18 cellular contexts compared by ENCODE assay signal in the genomic region with DNA sequence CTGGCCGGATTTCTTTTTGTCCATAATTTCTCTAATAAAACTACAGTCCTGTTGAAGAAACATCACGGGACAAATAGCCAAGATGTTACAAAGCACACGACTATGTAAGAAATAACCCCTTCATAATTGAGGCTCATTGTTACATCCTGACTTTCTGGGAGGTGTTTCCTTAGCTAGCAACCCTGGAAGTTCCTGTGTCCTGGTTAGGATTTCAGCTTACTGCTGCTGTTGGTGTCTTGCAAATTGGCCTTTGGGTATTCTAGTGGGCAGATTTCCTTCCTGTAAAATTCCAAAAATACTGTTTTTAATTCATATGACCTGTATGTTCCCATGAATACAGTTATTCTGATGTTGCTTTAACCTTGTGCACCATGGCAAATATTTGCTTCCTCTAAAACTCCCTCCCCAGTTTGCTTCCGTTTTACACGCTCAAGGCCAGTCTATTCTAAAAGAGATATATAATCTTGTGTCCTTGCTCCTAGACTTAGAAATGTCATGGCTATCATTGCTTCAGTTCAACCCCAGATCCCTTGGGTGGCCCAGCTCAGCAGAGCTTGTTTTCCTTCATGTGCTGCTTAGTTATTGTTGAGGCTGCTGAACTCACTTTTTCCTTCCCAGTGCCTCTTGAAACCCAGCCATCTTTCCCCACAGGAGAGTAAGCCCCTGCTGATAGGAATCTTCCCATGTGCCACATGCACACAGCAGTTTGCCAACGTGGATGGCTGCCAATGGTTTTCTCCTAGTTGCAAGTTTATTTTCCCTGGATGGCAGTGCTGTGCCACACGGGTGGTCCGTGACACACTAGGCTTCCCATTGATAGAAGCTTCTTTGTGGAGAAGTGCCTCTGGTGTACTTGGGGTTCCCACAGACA.
DNase-seq lines count a peak whose midpoint lies in the region; ATAC-seq and TF ChIP-seq lines count a peak whose summit lies in the region.
"Had no signal": no experiment of that assay in that cellular context is flagged by ENCODE, and none has a peak within 500 bp of the region (broad histone marks: within the 10 kb centered on the region; RNA-seq: fewer than 3 reads in every experiment).

No MANE protein-coding gene starts in this region.

- H3K4me1 ChIP-seq in SJSA1 (replicated peaks) (peaks cover 31% of the 10 kb centered on the region), gastrocnemius medialis (peaks cover 22 to 47% of the 10 kb centered on the region in 2 donors)
- H3K4me1 ChIP-seq: esophagus muscularis mucosa had no signal

- H3K27me3 ChIP-seq in SJSA1 (replicated peaks), result no peaks in the 10 kb centered on the region
- no peaks in the 10 kb centered on the region for H3K27me3 ChIP-seq in gastrocnemius medialis
- H3K27me3 ChIP-seq: esophagus muscularis mucosa had no signal

- no peak for TF ChIP-seq POLR2A in gastrocnemius medialis (IDR thresholded peaks at IDR 0.05)

- intact Hi-C loops in gastrocnemius medialis (cut with DNase I; ENCODE audit: low total_unique reads), result no loop called here

- H3K27ac ChIP-seq in KOPT-K1 (ENCODE audit: low read depth, low read length, poor library complexity, severe bottlenecking) (peak overlapping the region; percentile 90), SJSA1 (peak overlapping the region; percentile 51), gastrocnemius medialis (peak overlapping the region; percentile 63 to 75 (median 68))
- H3K27ac ChIP-seq: esophagus muscularis mucosa, thoracic aorta had no signal

- DNase-seq in SJSA1 (ENCODE audit: low read depth in 1 of 2, low spot score in 2 of 2) (peak; percentile 71 to 77), dermis microvascular lymphatic vessel endothelial cell (ENCODE audit: low read depth in 2 of 2) (peak; percentile 62 to 71), gastrocnemius medialis (peak in 1 of 2 donors; percentile 36), HCEC 1CT (no peak), GM20000 (ENCODE audit: low spot score) (no peak), NCI-H526 treated with DMSO at 0.1 percent for 48 hours (lab: John Stamatoyannopoulos, UW) (no peak)
- no peak for DNase-seq in activated CD4-positive, CD25-positive, alpha-beta regulatory T cell (lab: John Stamatoyannopoulos, UW)
- DNase-seq: activated CD4-positive, alpha-beta T cell treated with anti-CD3 and anti-CD28 coated beads for 1 hour; activated gamma-delta T cell; midbrain; MV-4-11; stimulated activated CD4-positive, alpha-beta T cell treated with anti-CD3 and anti-CD28 coated beads, Interleukin-4, amount 100 ng/mL, for 24 hours; stimulated activated CD8-positive, alpha-beta memory T cell treated with anti-CD3 and anti-CD28 coated beads, Interleukin-4, amount 100 ng/mL, for 48 hours; T-helper 2 cell had no signal

- ATAC-seq in gastrocnemius medialis, result peak in 1 of 2 donors; percentile 38
- ATAC-seq: HCT116 had no signal

- in situ Hi-C loops in gastrocnemius medialis (cut with MboI; ENCODE audit: low sequenced_read_pairs in 4 of 4), result no loop called here

- no peak overlapping the region for H3K4me3 ChIP-seq in SJSA1
- no peak overlapping the region for H3K4me3 ChIP-seq in gastrocnemius medialis
- H3K4me3 ChIP-seq: esophagus muscularis mucosa, thoracic aorta had no signal

- TF ChIP-seq CTCF in gastrocnemius medialis (IDR thresholded peaks at IDR 0.05 in 4 of 5, conservative IDR thresholded peaks at IDR 0.05 in 1 of 5) (no peak), GM20000 (IDR thresholded peaks at IDR 0.05; ENCODE audit: extremely low read depth, missing control alignments) (no peak)

- H3K36me3 ChIP-seq in KOPT-K1 (ENCODE audit: insufficient read depth, low read length), result peaks cover 2% of the 10 kb centered on the region; the same call in 1 of the 2 replicates
- no peaks in the 10 kb centered on the region for H3K36me3 ChIP-seq in SJSA1
- H3K36me3 ChIP-seq in gastrocnemius medialis, result no peaks in the 10 kb centered on the region
- H3K36me3 ChIP-seq: esophagus muscularis mucosa, thoracic aorta had no signal

- H3K9me3 ChIP-seq in KOPT-K1 (ENCODE audit: insufficient read depth, low read length, poor library complexity, severe bottlenecking), result no peaks in the 10 kb centered on the region
- H3K9me3 ChIP-seq in SJSA1 (replicated peaks), result no peaks in the 10 kb centered on the region
- no peaks in the 10 kb centered on the region for H3K9me3 ChIP-seq in gastrocnemius medialis
- H3K9me3 ChIP-seq: esophagus muscularis mucosa, thoracic aorta had no signal

Comparison
In these comparisons a context has a peak if more than half of its experiments do, and no peak if none do; other contexts are left out.
1. DNase-seq: peak in SJSA1 (2 of 2) and dermis microvascular lymphatic vessel endothelial cell (2 of 2); none in HCEC 1CT (single experiment), GM20000 (single experiment), activated CD4-positive, CD25-positive, alpha-beta regulatory T cell (0 of 4) and NCI-H526 treated with DMSO at 0.1 percent for 48 hours (single experiment).
2. Peak in every context shown above with its lines, with median percentiles within 50 percentile points of each other: H3K27ac ChIP-seq.